In genomic region chr6:46000905-46001304, GRCh38 we compare ENCODE assay signal across 18 cellular contexts.
"Had no signal": no experiment of that assay in that cellular context is flagged by ENCODE, and none has a peak within 500 bp of the region (broad histone marks: within the 10 kb centered on the region; RNA-seq: fewer than 3 reads in every experiment).

No MANE protein-coding gene starts in this region.

- H3K27ac ChIP-seq: colonic mucosa, dorsolateral prefrontal cortex, esophagus squamous epithelium, gastroesophageal sphincter, pancreas, sigmoid colon, spleen had no signal

- H3K27me3 ChIP-seq: colonic mucosa, dorsolateral prefrontal cortex, esophagus squamous epithelium, gastroesophageal sphincter, pancreas, sigmoid colon, spleen, thyroid gland had no signal

- H3K9me3 ChIP-seq: colonic mucosa, esophagus squamous epithelium, gastroesophageal sphincter, pancreas, sigmoid colon, spleen, thyroid gland had no signal

- DNase-seq: activated CD4-positive, alpha-beta T cell treated with anti-CD3 and anti-CD28 coated beads, Interleukin-2, amount 50 U/mL, for 4 hours; activated CD8-positive, alpha-beta memory T cell treated with anti-CD3 and anti-CD28 coated beads, Interleukin-2, amount 50 U/mL, for 48 hours; activated naive CD4-positive, alpha-beta T cell treated with Interleukin-2 at 50 U/mL for 16 hours; activated naive CD8-positive, alpha-beta T cell treated with anti-CD3 and anti-CD28 coated beads for 36 hours; activated T-cell treated with anti-CD3 and anti-CD28 coated beads, Interleukin-2, amount 50 U/mL, for 4 hours; colonic mucosa; dorsolateral prefrontal cortex; esophagus squamous epithelium; islet precursor cell; pancreas; sigmoid colon; spleen; stimulated activated CD4-positive, alpha-beta T cell treated with anti-CD3 and anti-CD28 coated beads, Interleukin-4, amount 100 ng/mL, for 1 hour; substantia nigra; T-helper 9 cell; thyroid gland had no signal

- H3K4me1 ChIP-seq: colonic mucosa, esophagus squamous epithelium, gastroesophageal sphincter, pancreas, sigmoid colon, spleen had no signal

- ATAC-seq: activated T-cell treated with anti-CD3 and anti-CD28 coated beads, Interleukin-2, amount 50 U/mL, for 4 hours; gastroesophageal sphincter; pancreas; WTC11 had no signal

- H3K36me3 ChIP-seq: colonic mucosa, esophagus squamous epithelium, gastroesophageal sphincter, pancreas, sigmoid colon, thyroid gland had no signal

- H3K4me3 ChIP-seq: colonic mucosa, dorsolateral prefrontal cortex, esophagus squamous epithelium, gastroesophageal sphincter, pancreas, sigmoid colon, spleen, thyroid gland had no signal
